Comparison of ENCODE assay signal across 14 cellular contexts in genomic region chr1:226665505-226666163, GRCh38.
A peak's percentile ranks its signal among the peaks of the same experiment; 100 is the strongest.
DNase-seq lines count a peak whose midpoint lies in the region; ATAC-seq lines count a peak whose summit lies in the region.
"Had no signal": no experiment of that assay in that cellular context is flagged by ENCODE, and none has a peak within 500 bp of the region (broad histone marks: within the 10 kb centered on the region; RNA-seq: fewer than 3 reads in every experiment).

No MANE protein-coding gene starts in this region.

- no peaks in the 10 kb centered on the region for H3K27me3 Mint-ChIP-seq in natural killer cell treated with Interleukin-12 subunit alpha and Interleukin-12 subunit beta and Interleukin-15 and Interleukin-18, amount 100 ng/mL, for 72 hours

- peaks cover 55 to 77% (median 71%) of the 10 kb centered on the region in 10 experiments for H3K4me1 ChIP-seq in BLaER1 treated with 17β-estradiol and CSF1 and Interleukin-3, amounts not matched to agents 10 nM and 100 nM

- H3K4me2 ChIP-seq in BLaER1 treated with 17β-estradiol and CSF1 and Interleukin-3, amounts not matched to agents 10 nM and 100 nM, result peak overlapping the region; percentile 76 to 96 (median 89)

- peak overlapping the region; percentile 25 to 78 for H3K27ac Mint-ChIP-seq in natural killer cell treated with Interleukin-12 subunit alpha and Interleukin-12 subunit beta and Interleukin-15 and Interleukin-18, amount 100 ng/mL, for 72 hours

- H3K4me1 Mint-ChIP-seq in natural killer cell treated with Interleukin-12 subunit alpha and Interleukin-12 subunit beta and Interleukin-15 and Interleukin-18, amount 100 ng/mL, for 72 hours (ENCODE audit: low read depth in 2 of 2), result peaks cover 68 to 73% of the 10 kb centered on the region in 2 donors

- peak overlapping the region in 10 of 11 experiments; percentile 10 to 88 (median 74); a peak in 15 of 22 replicates for H3K27ac ChIP-seq in BLaER1 treated with 17β-estradiol and CSF1 and Interleukin-3, amounts not matched to agents 10 nM and 100 nM
- H3K27ac ChIP-seq in cingulate gyrus (ENCODE audit: low read depth, low read length), result peak overlapping the region; percentile 76
- H3K27ac ChIP-seq: uterus had no signal

- DNase-seq in NCI-H69 (lab: John Stamatoyannopoulos, UW) (peak; percentile 36), DMS153 treated with DMSO at 0.1 percent for 48 hours (lab: John Stamatoyannopoulos, UW; ENCODE audit: unreplicated experiment) (no peak), NCI-H2196 treated with DMSO at 0.1 percent for 48 hours (lab: John Stamatoyannopoulos, UW; ENCODE audit: unreplicated experiment) (no peak), kidney glomerular epithelial cell (lab: John Stamatoyannopoulos, UW) (no peak)
- no peak for DNase-seq in natural killer cell treated with Interleukin-12 subunit alpha and Interleukin-12 subunit beta and Interleukin-15 and Interleukin-18, amount 100 ng/mL, for 72 hours (ENCODE audit: low spot score)
- DNase-seq: activated T-cell treated with anti-CD3 and anti-CD28 coated beads, Interleukin-2, amount 50 U/mL, for 1 hour; foreskin melanocyte; H7; NCI-H2107 had no signal

- no peaks in the 10 kb centered on the region for H3K9me3 Mint-ChIP-seq in natural killer cell treated with Interleukin-12 subunit alpha and Interleukin-12 subunit beta and Interleukin-15 and Interleukin-18, amount 100 ng/mL, for 72 hours

- H3K9me3 ChIP-seq in BLaER1 treated with 17β-estradiol and CSF1 and Interleukin-3, amounts not matched to agents 10 nM and 100 nM (replicated peaks in 1 of 11), result no peaks in the 10 kb centered on the region
- H3K9me3 ChIP-seq: uterus had no signal

- H4K20me1 ChIP-seq in BLaER1 treated with 17β-estradiol and CSF1 and Interleukin-3, amounts not matched to agents 10 nM and 100 nM, result peaks cover 0 to 63% (median 20%) of the 10 kb centered on the region in 11 experiments; a peak in 14 of 22 replicates

- H3K9ac ChIP-seq in BLaER1 treated with 17β-estradiol and CSF1 and Interleukin-3, amounts not matched to agents 10 nM and 100 nM, result peak overlapping the region in 8 of 11 experiments; percentile 3 to 68 (median 36); a peak in 10 of 22 replicates

- no peak for ATAC-seq in natural killer cell treated with Interleukin-12 subunit alpha and Interleukin-12 subunit beta and Interleukin-15 and Interleukin-18, amount 100 ng/mL, for 72 hours
- no peak for ATAC-seq in GM21576 (IDR thresholded peaks at IDR 0.05; ENCODE audit: unreplicated experiment)
- ATAC-seq: left lobe of liver had no signal

- no peaks in the 10 kb centered on the region for H3K36me3 ChIP-seq in BLaER1 treated with 17β-estradiol and CSF1 and Interleukin-3, amounts not matched to agents 10 nM and 100 nM
- H3K36me3 ChIP-seq: uterus had no signal

- no peaks in the 10 kb centered on the region for H3K36me3 Mint-ChIP-seq in natural killer cell treated with Interleukin-12 subunit alpha and Interleukin-12 subunit beta and Interleukin-15 and Interleukin-18, amount 100 ng/mL, for 72 hours

- peak overlapping the region; percentile 58 for H3K4me3 Mint-ChIP-seq in natural killer cell treated with Interleukin-12 subunit alpha and Interleukin-12 subunit beta and Interleukin-15 and Interleukin-18, amount 100 ng/mL, for 72 hours

- no peak overlapping the region for H3K4me3 ChIP-seq in BLaER1 treated with 17β-estradiol and CSF1 and Interleukin-3, amounts not matched to agents 10 nM and 100 nM
- H3K4me3 ChIP-seq: uterus had no signal

- no peaks in the 10 kb centered on the region for H3K27me3 ChIP-seq in BLaER1 treated with 17β-estradiol and CSF1 and Interleukin-3, amounts not matched to agents 10 nM and 100 nM
- H3K27me3 ChIP-seq: uterus had no signal
